Comparison of ENCODE assay signal across 2 cellular contexts in the genomic region with DNA sequence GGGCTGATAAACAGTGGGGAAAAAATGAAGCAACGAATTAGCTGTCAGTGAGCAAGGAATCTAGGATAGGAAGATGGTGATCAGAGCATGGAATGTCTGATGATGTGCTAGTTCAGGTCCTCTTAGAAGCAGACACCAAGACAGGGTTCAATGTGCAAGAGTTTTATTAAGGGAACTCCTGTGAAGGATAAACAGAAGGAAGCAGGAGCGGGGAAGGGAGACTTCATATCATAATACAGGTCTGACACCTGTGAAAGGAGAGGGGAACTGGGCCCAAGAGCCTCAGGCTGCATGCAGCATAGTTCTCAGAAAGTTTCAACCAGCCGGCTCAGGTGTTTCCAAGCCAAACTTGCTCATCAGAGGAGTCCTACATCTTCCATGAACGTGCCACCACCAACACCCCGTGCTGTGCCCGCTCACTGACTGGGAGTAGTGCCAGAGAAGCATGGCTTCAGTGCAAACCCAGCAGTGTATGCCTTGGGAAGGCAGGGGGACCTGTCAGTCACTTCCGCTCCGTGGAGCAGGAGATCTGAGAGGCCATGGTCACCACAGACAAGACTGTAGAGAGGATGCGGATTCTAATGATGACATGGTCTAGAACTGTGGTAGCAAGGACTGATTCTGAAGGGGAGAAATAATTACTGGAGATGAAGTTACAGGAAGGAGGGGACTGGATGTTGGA.
A peak's percentile ranks its signal among the peaks of the same experiment; 100 is the strongest.
TF ChIP-seq lines count a peak whose summit lies in the region.

No MANE protein-coding gene starts in this region.

TF ChIP-seq in GM12891, 5 proteins besides CTCF, POLR2A, EP300 and RAD21:
- TF ChIP-seq PAX5 (IDR thresholded peaks at IDR 0.05; ENCODE audit: insufficient read depth, low read length, severe bottlenecking) (no peak), TAF1 (IDR thresholded peaks at IDR 0.05; ENCODE audit: low read depth, low read length) (no peak), SPI1 (IDR thresholded peaks at IDR 0.05; ENCODE audit: low read depth, low read length) (no peak), POU2F2 (IDR thresholded peaks at IDR 0.05; ENCODE audit: low read depth, low read length) (no peak), POLR2AphosphoS5 (IDR thresholded peaks at IDR 0.05; ENCODE audit: low read depth, low read length) (no peak)

TF ChIP-seq in H1, 55 proteins besides CTCF, POLR2A, EP300 and RAD21:
- TF ChIP-seq BRCA1 (IDR thresholded peaks at IDR 0.05; ENCODE audit: low read depth, low read length) (no peak), POLR2AphosphoS5 (IDR thresholded peaks at IDR 0.05; ENCODE audit: low read depth, low read length) (no peak), JUND (IDR thresholded peaks at IDR 0.05; ENCODE audit: low read length) (no peak), EZH2 (IDR thresholded peaks at IDR 0.05; ENCODE audit: low read depth, low read length, severe bottlenecking) (peak; percentile 12)
